ENCODE assay signal across 1 cellular context in the genomic region with DNA sequence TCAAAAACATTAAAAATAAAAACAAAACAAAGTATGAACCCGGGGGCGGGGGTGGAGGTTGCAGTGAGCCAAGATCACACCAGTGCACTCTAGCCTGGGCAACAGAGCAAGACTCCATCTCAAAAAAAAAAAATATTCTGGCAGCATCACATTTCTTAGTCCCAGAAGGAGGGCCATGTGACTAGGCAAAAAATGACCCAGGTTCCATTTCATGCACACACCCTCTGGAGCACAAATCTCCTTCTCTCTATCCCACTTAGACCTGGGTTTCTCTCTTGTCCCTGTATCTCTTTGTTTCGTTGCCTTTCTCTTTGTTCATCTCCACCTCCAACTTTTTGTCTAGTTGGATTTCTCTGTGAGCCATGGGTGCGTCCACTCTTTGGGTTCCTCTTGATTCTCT.
TF ChIP-seq lines count a peak whose summit lies in the region.

No MANE protein-coding gene starts in this region.

TF ChIP-seq in GM23338, 12 proteins besides CTCF, POLR2A, EP300 and RAD21 (continued from another document):
- no peak for TF ChIP-seq ZNF462 (CRISPR knock-in tag; IDR thresholded peaks at IDR 0.05)
